In the genomic region with DNA sequence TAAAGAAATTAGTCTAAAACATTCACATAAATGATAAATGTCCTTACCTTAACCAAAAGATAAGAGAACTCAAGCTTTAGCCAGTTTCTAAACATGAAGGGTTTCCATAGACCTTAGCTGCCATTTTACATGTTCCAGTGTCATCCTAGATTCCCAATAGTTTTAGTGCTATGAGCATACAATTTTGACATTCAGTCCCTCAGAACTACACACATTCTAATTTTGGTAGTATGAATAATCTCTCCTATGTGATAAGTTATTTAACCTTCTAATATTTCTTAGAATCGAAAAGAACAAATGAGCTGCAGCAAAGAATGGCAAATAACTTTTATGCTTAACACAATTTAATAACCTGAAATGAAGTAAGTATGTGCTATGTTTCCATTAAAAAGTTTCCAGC, we compare ENCODE assay signal across 7 cellular contexts.
DNase-seq lines count a peak whose midpoint lies in the region; ATAC-seq, FAIRE-seq and TF ChIP-seq lines count a peak whose summit lies in the region.
"Not testable (repeated sequence)": the region's sequence is repeated elsewhere in the genome, so short reads cannot be mapped to it uniquely, and the experiment has no call there.

No MANE protein-coding gene starts in this region.

- peak; percentile 45 to 69 for ATAC-seq in gastrocnemius medialis

- not testable (repeated sequence) for H3K27me3 Mint-ChIP-seq in astrocyte (ENCODE audit: low read depth, unreplicated experiment)

- in situ Hi-C loops in gastrocnemius medialis (cut with MboI; ENCODE audit: low sequenced_read_pairs in 4 of 4) = not testable (repeated sequence)

- H2AFZ ChIP-seq in astrocyte (ENCODE audit: low read depth, low read length); keratinocyte (ENCODE audit: control insufficient read depth, low read length): not testable (repeated sequence)

- H3K36me3 ChIP-seq in astrocyte (ENCODE audit: insufficient read depth, low read length); keratinocyte (ENCODE audit: control insufficient read depth in 2 of 2, extremely low read depth in 1 of 2, insufficient read depth in 2 of 2, low read length in 2 of 2); gastrocnemius medialis: not testable (repeated sequence)

- not testable (repeated sequence) for H3K27ac Mint-ChIP-seq in astrocyte (ENCODE audit: unreplicated experiment)

- not testable (repeated sequence) for H3K9me3 Mint-ChIP-seq in astrocyte (ENCODE audit: unreplicated experiment)

- H3K36me3 Mint-ChIP-seq in astrocyte (ENCODE audit: low read depth, unreplicated experiment) = not testable (repeated sequence)

- H4K20me1 ChIP-seq in astrocyte (ENCODE audit: insufficient read depth, low read length); keratinocyte (ENCODE audit: control insufficient read depth, extremely low read depth, insufficient read depth, low read length): not testable (repeated sequence)

- peak; percentile 61 for FAIRE-seq in A204.1 (lab: Jason Lieb, UNC)
- FAIRE-seq in G401.6 (lab: Jason Lieb, UNC) = peak; percentile 65
- peak; percentile 56 for FAIRE-seq in GM18507 (lab: Jason Lieb, UNC)
- peak; percentile 83 for FAIRE-seq in astrocyte (lab: Jason Lieb, UNC)
- FAIRE-seq in endometrium (lab: Jason Lieb, UNC) = peak; percentile 79
- FAIRE-seq in keratinocyte (lab: Jason Lieb, UNC) = peak; percentile 66

- not testable (repeated sequence) for H3K4me1 ChIP-seq in astrocyte (ENCODE audit: insufficient read depth, low read length); keratinocyte (ENCODE audit: control insufficient read depth, extremely low read depth, insufficient read depth, low read length)
- H3K4me1 ChIP-seq in gastrocnemius medialis = peaks cover 11 to 18% of the 10 kb centered on the region in 2 donors

- DNase-seq in GM18507 (ENCODE audit: extremely low spot score, insufficient read length, low read depth); astrocyte (ENCODE audit: low read depth); keratinocyte (ENCODE audit: low read depth, low spot score); gastrocnemius medialis: not testable (repeated sequence)

- not testable (repeated sequence) for H3K4me3 ChIP-seq in astrocyte (ENCODE audit: insufficient read depth, low read depth, low read length); keratinocyte (ENCODE audit: control insufficient read depth in 2 of 3, extremely low read depth in 1 of 3, insufficient read depth in 2 of 3, low read depth in 1 of 3, low read length in 3 of 3)
- H3K4me3 ChIP-seq in gastrocnemius medialis = peak overlapping the region in 3 of 4 donors; percentile 11 to 39 (median 35)

- not testable (repeated sequence) for H3K4me2 ChIP-seq in astrocyte (ENCODE audit: low read length); keratinocyte (ENCODE audit: control insufficient read depth, extremely low read depth, insufficient read depth, low read depth, low read length)

- not testable (repeated sequence) for H3K27ac ChIP-seq in astrocyte (ENCODE audit: low read depth, low read length); keratinocyte (ENCODE audit: control insufficient read depth, insufficient read depth, low read length)
- peak overlapping the region; percentile 57 to 85 (median 78) for H3K27ac ChIP-seq in gastrocnemius medialis

- not testable (repeated sequence) for H3K9ac ChIP-seq in astrocyte (ENCODE audit: low read length); keratinocyte (ENCODE audit: control insufficient read depth, extremely low read depth, insufficient read depth, low read length)

- dilution Hi-C loops in keratinocyte (cut with MboI; ENCODE audit: extremely low pct_ligation_motif_present, low sequenced_read_pairs) = not testable (repeated sequence)

- intact Hi-C loops in gastrocnemius medialis (cut with DNase I; ENCODE audit: low total_unique reads) = not testable (repeated sequence)

- H3K4me1 Mint-ChIP-seq in astrocyte (ENCODE audit: low read depth, unreplicated experiment) = not testable (repeated sequence)

- H3K4me3 Mint-ChIP-seq in astrocyte (ENCODE audit: unreplicated experiment) = not testable (repeated sequence)

- not testable (repeated sequence) for TF ChIP-seq POLR2A in gastrocnemius medialis (IDR thresholded peaks at IDR 0.05)

- not testable (repeated sequence) for H3K27me3 ChIP-seq in astrocyte (ENCODE audit: insufficient read depth, low read length); keratinocyte (ENCODE audit: control insufficient read depth, extremely low read depth, insufficient read depth, low read length); gastrocnemius medialis

- not testable (repeated sequence) for H3K9me3 ChIP-seq in astrocyte (ENCODE audit: insufficient read depth, low read depth, low read length); keratinocyte (ENCODE audit: control insufficient read depth, low read depth, low read length); gastrocnemius medialis

- not testable (repeated sequence) for TF ChIP-seq CTCF in astrocyte (IDR thresholded peaks at IDR 0.05; ENCODE audit: insufficient read depth, low read depth, low read length); keratinocyte (optimal IDR thresholded peaks at IDR 0.05 in 1 of 3, IDR thresholded peaks at IDR 0.05 in 1 of 3, conservative IDR thresholded peaks at IDR 0.05 in 1 of 3; ENCODE audit: extremely low read depth in 1 of 3, insufficient read depth in 2 of 3, low read length in 3 of 3); gastrocnemius medialis (IDR thresholded peaks at IDR 0.05 in 4 of 5, conservative IDR thresholded peaks at IDR 0.05 in 1 of 5)

- H3K9me1 ChIP-seq in keratinocyte (ENCODE audit: control insufficient read depth, extremely low read depth, insufficient read depth, low read length) = not testable (repeated sequence)

- not testable (repeated sequence) for H3K79me2 ChIP-seq in astrocyte (ENCODE audit: insufficient read depth, low read length); keratinocyte (ENCODE audit: control insufficient read depth, insufficient read depth, low read length)
